34 cellular contexts compared by ENCODE assay signal in the genomic region with DNA sequence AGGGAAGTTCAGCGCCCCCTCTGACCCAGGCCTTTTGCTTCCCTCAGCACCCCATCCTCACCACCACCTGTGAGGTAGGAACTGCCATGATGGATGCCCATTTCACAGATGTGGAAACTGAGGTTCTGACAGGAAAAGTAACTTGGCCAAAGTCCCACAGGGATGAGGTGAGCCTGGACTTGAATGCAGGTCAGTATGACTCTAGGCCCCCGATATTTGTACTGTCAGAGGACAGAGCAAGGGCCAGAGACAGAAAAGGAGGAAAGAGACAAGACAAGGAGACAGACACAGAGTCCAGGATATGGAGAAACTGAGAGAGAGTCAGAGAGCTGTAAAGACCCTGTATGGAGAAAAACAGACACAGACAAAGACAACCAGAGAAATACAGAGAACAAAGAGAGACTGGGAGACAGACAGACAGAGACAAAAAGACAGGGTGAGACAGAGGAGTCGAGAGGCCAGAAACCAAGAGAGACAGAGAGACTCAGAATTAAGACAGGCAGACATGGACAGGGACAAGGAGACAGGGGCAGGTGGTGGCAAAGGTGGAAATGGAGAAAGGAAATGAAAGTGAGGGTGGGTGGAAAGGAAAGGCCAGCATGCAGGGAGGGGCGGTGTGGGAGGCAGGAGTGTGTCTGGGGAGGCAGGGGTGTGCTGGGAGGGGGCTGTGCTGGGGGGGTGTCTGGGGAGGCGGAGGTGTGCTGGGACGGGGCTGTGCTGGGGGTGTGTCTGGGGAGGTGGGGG. TPM values are rescaled to one million over a fixed set of nuclear protein-coding genes. Genes with fewer than 3 reads are reported as not detected.
A peak's percentile ranks its signal among the peaks of the same experiment; 100 is the strongest.
DNase-seq lines count a peak whose midpoint lies in the region; ATAC-seq and TF ChIP-seq lines count a peak whose summit lies in the region.
"Had no signal": no experiment of that assay in that cellular context is flagged by ENCODE, and none has a peak within 500 bp of the region (broad histone marks: within the 10 kb centered on the region; RNA-seq: fewer than 3 reads in every experiment).

No MANE protein-coding gene starts in this region.

- peaks cover 98% of the 10 kb centered on the region for H3K27me3 ChIP-seq in GM23338 (ENCODE audit: insufficient read depth)

- no peaks in the 10 kb centered on the region for H3K36me3 ChIP-seq in GM23338 (ENCODE audit: insufficient read depth)
- H3K36me3 ChIP-seq: left lung, SJSA1, suprapubic skin, upper lobe of left lung had no signal

- H3K27ac Mint-ChIP-seq in Calu3 (ENCODE audit: unreplicated experiment) = peak overlapping the region; percentile 1
- H3K27ac Mint-ChIP-seq in GM23338 = no peak overlapping the region
- peak overlapping the region; percentile 2 for H3K27ac Mint-ChIP-seq in activated T-helper 2 cell treated with anti-CD3 and anti-CD28 coated beads, Interferon-gamma antibody, Interleukin-2, Interleukin-4, amounts not matched to agents 10 μg/mL and 5 μg/mL and 100 μg/mL, durations not matched to agents 14 hours and 24 hours and 36 hours
- peak overlapping the region in 7 of 10 donors; percentile 5 to 85 (median 53) for H3K27ac Mint-ChIP-seq in naive thymus-derived CD8-positive, alpha-beta T cell
- H3K27ac Mint-ChIP-seq: activated CD8-positive, alpha-beta T cell treated with anti-CD3 and anti-CD28 coated beads for 36 hours; CD14-positive monocyte; dendritic cell treated with granulocyte-macrophage colony-stimulating factor and Interleukin-4, amounts not matched to agents 40 ng/mL and 50 ng/mL, for 4 days; endodermal cell; HFFc6 had no signal

- peaks cover 9% of the 10 kb centered on the region; the same call in 1 of the 2 replicates for H3K4me1 ChIP-seq in GM23338 (ENCODE audit: insufficient read depth)
- H3K4me1 ChIP-seq: SJSA1 had no signal

- peak overlapping the region; percentile 73; the same call in 1 of the 2 replicates for H3K4me2 ChIP-seq in GM23338

- H3K9me3 Mint-ChIP-seq in Calu3 (ENCODE audit: low read depth, unreplicated experiment) = no peaks in the 10 kb centered on the region
- H3K9me3 Mint-ChIP-seq in GM23338 = peaks cover 3% of the 10 kb centered on the region; the same call in 1 of the 3 replicates
- H3K9me3 Mint-ChIP-seq in activated T-helper 2 cell treated with anti-CD3 and anti-CD28 coated beads, Interferon-gamma antibody, Interleukin-2, Interleukin-4, amounts not matched to agents 10 μg/mL and 5 μg/mL and 100 μg/mL, durations not matched to agents 14 hours and 24 hours and 36 hours = no peaks in the 10 kb centered on the region
- H3K9me3 Mint-ChIP-seq in naive thymus-derived CD8-positive, alpha-beta T cell = no peaks in the 10 kb centered on the region
- H3K9me3 Mint-ChIP-seq: activated CD8-positive, alpha-beta T cell treated with anti-CD3 and anti-CD28 coated beads for 36 hours; dendritic cell treated with granulocyte-macrophage colony-stimulating factor and Interleukin-4, amounts not matched to agents 40 ng/mL and 50 ng/mL, for 4 days; endodermal cell; HFFc6 had no signal

- intact Hi-C loops in Calu3 (cut with micrococcal nuclease; ENCODE audit: unreplicated experiment) = no loop called here
- intact Hi-C loops in activated T-helper 2 cell treated with anti-CD3 and anti-CD28 coated beads, Interferon-gamma antibody, Interleukin-2, Interleukin-4, amounts not matched to agents 10 μg/mL and 5 μg/mL and 100 μg/mL, durations not matched to agents 14 hours and 24 hours and 36 hours (cut with micrococcal nuclease) = no loop called here

- no peak overlapping the region for H3K4me3 ChIP-seq in GM23338
- H3K4me3 ChIP-seq: GM23248, left lung, SJSA1, suprapubic skin, upper lobe of left lung had no signal

- TF ChIP-seq CTCF in Calu3 (IDR thresholded peaks at IDR 0.05; ENCODE audit: unreplicated experiment) (no peak), GM23338 (conservative IDR thresholded peaks at IDR 0.05; ENCODE audit: low read depth in 2 of 2) (no peak)

- no peaks in the 10 kb centered on the region for H3K27me3 Mint-ChIP-seq in Calu3 (ENCODE audit: unreplicated experiment)
- peaks cover 13% of the 10 kb centered on the region for H3K27me3 Mint-ChIP-seq in GM23338 (ENCODE audit: insufficient read depth, low read depth, poor library complexity)
- peaks cover 12% of the 10 kb centered on the region for H3K27me3 Mint-ChIP-seq in activated T-helper 2 cell treated with anti-CD3 and anti-CD28 coated beads, Interferon-gamma antibody, Interleukin-2, Interleukin-4, amounts not matched to agents 10 μg/mL and 5 μg/mL and 100 μg/mL, durations not matched to agents 14 hours and 24 hours and 36 hours (ENCODE audit: low read depth)
- peaks cover 0 to 14% (median 6%) of the 10 kb centered on the region in 5 donors for H3K27me3 Mint-ChIP-seq in naive thymus-derived CD8-positive, alpha-beta T cell

- H3K27ac ChIP-seq in GM23338 (ENCODE audit: low read depth) = no peak overlapping the region
- H3K27ac ChIP-seq: GM23248, left lung, SJSA1, suprapubic skin, upper lobe of left lung had no signal

- POLR2A ChIA-PET in naive thymus-derived CD8-positive, alpha-beta T cell (lab: Charles Lee) = interaction anchor here (1.3 to 2.1 kb wide), 5 partner anchors 21 to 63 kb away, joined by 3 to 8 read pairs (median 7); a partner anchor contains a TSS

- no peak for DNase-seq in Calu3
- no peak for DNase-seq in GM23338 (ENCODE audit: low spot score)
- DNase-seq in activated T-helper 2 cell treated with anti-CD3 and anti-CD28 coated beads, Interferon-gamma antibody, Interleukin-2, Interleukin-4, amounts not matched to agents 10 μg/mL and 5 μg/mL and 100 μg/mL, durations not matched to agents 14 hours and 24 hours and 36 hours (ENCODE audit: low spot score) = no peak
- no peak for DNase-seq in naive thymus-derived CD8-positive, alpha-beta T cell
- DNase-seq in NCI-H187 (lab: John Stamatoyannopoulos, UW) = no peak
- DNase-seq in A172 (ENCODE audit: low spot score) = no peak
- DNase-seq in DMS79 treated with DMSO at 0.1 percent for 48 hours (lab: John Stamatoyannopoulos, UW) = no peak
- DNase-seq: activated CD4-positive, CD25-positive, alpha-beta regulatory T cell treated with anti-CD3 and anti-CD28 coated beads, Interleukin-2, amount 50 U/mL, for 72 hours; activated CD8-positive, alpha-beta T cell treated with anti-CD3 and anti-CD28 coated beads for 36 hours; activated effector memory CD4-positive, alpha-beta T cell treated with anti-CD3 and anti-CD28 coated beads, Interleukin-2, amount 50 U/mL, for 16 hours; central memory CD4-positive, alpha-beta T cell; DMS79; endodermal cell; GM23248; head of caudate nucleus; HFFc6; islet precursor cell; left lung; mesenchymal stem cell; NCI-H1048; NCI-H446; NCI-H774; nucleus accumbens; RPMI8226; stimulated activated CD4-positive, alpha-beta T cell treated with anti-CD3 and anti-CD28 coated beads, Interleukin-4, amount 100 ng/mL, for 1 hour; T-helper 1 cell had no signal

- peaks cover 9% of the 10 kb centered on the region for H3F3A ChIP-seq in GM23338 (replicated peaks; ENCODE audit: low read depth)

- no peaks in the 10 kb centered on the region for H3K79me2 ChIP-seq in GM23338 (replicated peaks; ENCODE audit: insufficient read depth)

- ATAC-seq in GM23338 = no peak
- no peak for ATAC-seq in naive thymus-derived CD8-positive, alpha-beta T cell
- ATAC-seq: activated CD8-positive, alpha-beta T cell treated with anti-CD3 and anti-CD28 coated beads for 36 hours; esophagus mucosa; left lung had no signal

- H3K4me3 Mint-ChIP-seq in Calu3 (ENCODE audit: low read depth, unreplicated experiment) (no peak overlapping the region), GM23338 (peak overlapping the region; percentile 8; the same call in 1 of the 3 replicates)
- H3K4me3 Mint-ChIP-seq in activated T-helper 2 cell treated with anti-CD3 and anti-CD28 coated beads, Interferon-gamma antibody, Interleukin-2, Interleukin-4, amounts not matched to agents 10 μg/mL and 5 μg/mL and 100 μg/mL, durations not matched to agents 14 hours and 24 hours and 36 hours (ENCODE audit: low read depth) = no peak overlapping the region
- peak overlapping the region in 3 of 10 donors; percentile 2 to 57 (median 8) for H3K4me3 Mint-ChIP-seq in naive thymus-derived CD8-positive, alpha-beta T cell
- H3K4me3 Mint-ChIP-seq: activated CD8-positive, alpha-beta T cell treated with anti-CD3 and anti-CD28 coated beads for 36 hours; dendritic cell treated with granulocyte-macrophage colony-stimulating factor and Interleukin-4, amounts not matched to agents 40 ng/mL and 50 ng/mL, for 4 days; endodermal cell; HFFc6 had no signal

- CTCF ChIA-PET in Calu3 (lab: Charles Lee) = no interaction called here

- H4K20me1 ChIP-seq in GM23338 (replicated peaks; ENCODE audit: insufficient read depth) = peaks cover 7% of the 10 kb centered on the region; the same call in 1 of the 2 replicates

- peaks cover 4% of the 10 kb centered on the region for H3K36me3 Mint-ChIP-seq in Calu3 (ENCODE audit: insufficient read depth, unreplicated experiment)
- H3K36me3 Mint-ChIP-seq in GM23338 (ENCODE audit: low read depth) = no peaks in the 10 kb centered on the region; the same call in 2 of the 3 replicates
- peaks cover 4% of the 10 kb centered on the region for H3K36me3 Mint-ChIP-seq in activated T-helper 2 cell treated with anti-CD3 and anti-CD28 coated beads, Interferon-gamma antibody, Interleukin-2, Interleukin-4, amounts not matched to agents 10 μg/mL and 5 μg/mL and 100 μg/mL, durations not matched to agents 14 hours and 24 hours and 36 hours (ENCODE audit: low read depth)
- peaks cover 0 to 2% (median 0%) of the 10 kb centered on the region in 3 donors for H3K36me3 Mint-ChIP-seq in naive thymus-derived CD8-positive, alpha-beta T cell

- H2AFZ ChIP-seq in GM23338 = no peak overlapping the region
- H2AFZ ChIP-seq: GM23248 had no signal

- H3K9me2 ChIP-seq in GM23338 (ENCODE audit: insufficient read depth) = no peaks in the 10 kb centered on the region

- H3K4me1 Mint-ChIP-seq in Calu3 (ENCODE audit: low read depth, unreplicated experiment) (peaks cover 9% of the 10 kb centered on the region), GM23338 (peaks cover 13% of the 10 kb centered on the region)
- H3K4me1 Mint-ChIP-seq in activated T-helper 2 cell treated with anti-CD3 and anti-CD28 coated beads, Interferon-gamma antibody, Interleukin-2, Interleukin-4, amounts not matched to agents 10 μg/mL and 5 μg/mL and 100 μg/mL, durations not matched to agents 14 hours and 24 hours and 36 hours (ENCODE audit: low read depth) = peaks cover 12% of the 10 kb centered on the region
- peaks cover 18 to 23% (median 22%) of the 10 kb centered on the region in 4 donors for H3K4me1 Mint-ChIP-seq in naive thymus-derived CD8-positive, alpha-beta T cell

- BruUV-seq in Calu3 (replicated peaks; lab: Mats Ljungman, UMichigan) = no TSS peak

RNA-seq across cellular contexts. Expression of a gene that starts 5.0 kb away (rescaled TPM):
- 0.21 and 0.29 TPM in 2 replicates for total RNA-seq in Calu3 (2022)
- 0.69 TPM in 1 of 2 replicates, not detected in the other for total RNA-seq in GM23338 (2014; rRNA removed; shearing (Covaris generic))
- polyA plus RNA-seq in GM23338 (2016; fragmentation: Nextera tagmentation; extraction: Ambion mirVana) = 0.14 TPM in 1 of 2 replicates, not detected in the other
- 2.1 and 2.3 TPM in 2 replicates for total RNA-seq in activated T-helper 2 cell treated with anti-CD3 and anti-CD28 coated beads, Interferon-gamma antibody, Interleukin-2, Interleukin-4, amounts not matched to agents 10 μg/mL and 5 μg/mL and 100 μg/mL, durations not matched to agents 14 hours and 24 hours and 36 hours
- total RNA-seq in naive thymus-derived CD8-positive, alpha-beta T cell = 1 to 10 TPM; 7.5 to 8.1 TPM
- not detected for polyA plus RNA-seq in naive thymus-derived CD8-positive, alpha-beta T cell
- 0.07 and 0.47 TPM in 2 replicates for total RNA-seq in A172 (2014; rRNA removed; shearing (Covaris generic))
- total RNA-seq: esophagus mucosa, fibroblast of villous mesenchyme, GM23248, pulmonary artery endothelial cell, SJSA1 had no signal
- polyA plus RNA-seq: CD14-positive monocyte, GM23248 had no signal

RNA-seq across cellular contexts. Expression of a gene that starts 35.9 kb away (rescaled TPM):
- total RNA-seq in Calu3 (2022) = 116 and 126 TPM in 2 replicates
- total RNA-seq in GM23338 (2014; rRNA removed; shearing (Covaris generic)) = 113 and 151 TPM in 2 replicates
- polyA plus RNA-seq in GM23338 (2016; fragmentation: Nextera tagmentation; extraction: Ambion mirVana) = 206 and 215 TPM in 2 replicates
- 54.0 and 57.6 TPM in 2 replicates for total RNA-seq in activated T-helper 2 cell treated with anti-CD3 and anti-CD28 coated beads, Interferon-gamma antibody, Interleukin-2, Interleukin-4, amounts not matched to agents 10 μg/mL and 5 μg/mL and 100 μg/mL, durations not matched to agents 14 hours and 24 hours and 36 hours
- 10 to 100 TPM; 87.6 to 90.3 TPM for total RNA-seq in naive thymus-derived CD8-positive, alpha-beta T cell
- polyA plus RNA-seq in naive thymus-derived CD8-positive, alpha-beta T cell = 100 to 1,000 TPM; 201 to 288 (median 231) TPM
- total RNA-seq in A172 (2014; rRNA removed; shearing (Covaris generic)) = 105 and 138 TPM in 2 replicates

RNA-seq across cellular contexts. Expression of a gene that starts 40.2 kb away (rescaled TPM):
- total RNA-seq in Calu3 (2022) = 122 and 163 TPM in 2 replicates
- total RNA-seq in GM23338 (2014; rRNA removed; shearing (Covaris generic)) = 36.8 and 44.7 TPM in 2 replicates
- polyA plus RNA-seq in GM23338 (2016; fragmentation: Nextera tagmentation; extraction: Ambion mirVana) = 41.3 and 50.8 TPM in 2 replicates
- 340 and 353 TPM in 2 replicates for total RNA-seq in activated T-helper 2 cell treated with anti-CD3 and anti-CD28 coated beads, Interferon-gamma antibody, Interleukin-2, Interleukin-4, amounts not matched to agents 10 μg/mL and 5 μg/mL and 100 μg/mL, durations not matched to agents 14 hours and 24 hours and 36 hours
- total RNA-seq in naive thymus-derived CD8-positive, alpha-beta T cell = 1,000 to 10,000 TPM; 1,211 to 1,239 TPM
- 100 to 1,000 TPM; 161 to 346 (median 211) TPM for polyA plus RNA-seq in naive thymus-derived CD8-positive, alpha-beta T cell
- total RNA-seq in A172 (2014; rRNA removed; shearing (Covaris generic)) = 72.5 and 108 TPM in 2 replicates

RNA-seq across cellular contexts. Expression of a gene that starts 46.1 kb away (rescaled TPM):
- total RNA-seq in Calu3 (2022) = 0.45 and 0.59 TPM in 2 replicates
- not detected in 2 replicates for total RNA-seq in GM23338 (2014; rRNA removed; shearing (Covaris generic))
- 0.27 and 0.47 TPM in 2 replicates for polyA plus RNA-seq in GM23338 (2016; fragmentation: Nextera tagmentation; extraction: Ambion mirVana)
- total RNA-seq in activated T-helper 2 cell treated with anti-CD3 and anti-CD28 coated beads, Interferon-gamma antibody, Interleukin-2, Interleukin-4, amounts not matched to agents 10 μg/mL and 5 μg/mL and 100 μg/mL, durations not matched to agents 14 hours and 24 hours and 36 hours = 0.67 and 0.84 TPM in 2 replicates
- 10 to 100 TPM; 48.6 to 51.0 TPM for total RNA-seq in naive thymus-derived CD8-positive, alpha-beta T cell
- polyA plus RNA-seq in naive thymus-derived CD8-positive, alpha-beta T cell = 10 to 100 TPM; 54.9 to 88.2 (median 85.1) TPM
- not detected in 2 replicates for total RNA-seq in A172 (2014; rRNA removed; shearing (Covaris generic))
- total RNA-seq: endodermal cell, fibroblast of villous mesenchyme, GM23248, pulmonary artery endothelial cell had no signal
- polyA plus RNA-seq: GM23248 had no signal
